17 cellular contexts compared by ENCODE assay signal in the genomic region with DNA sequence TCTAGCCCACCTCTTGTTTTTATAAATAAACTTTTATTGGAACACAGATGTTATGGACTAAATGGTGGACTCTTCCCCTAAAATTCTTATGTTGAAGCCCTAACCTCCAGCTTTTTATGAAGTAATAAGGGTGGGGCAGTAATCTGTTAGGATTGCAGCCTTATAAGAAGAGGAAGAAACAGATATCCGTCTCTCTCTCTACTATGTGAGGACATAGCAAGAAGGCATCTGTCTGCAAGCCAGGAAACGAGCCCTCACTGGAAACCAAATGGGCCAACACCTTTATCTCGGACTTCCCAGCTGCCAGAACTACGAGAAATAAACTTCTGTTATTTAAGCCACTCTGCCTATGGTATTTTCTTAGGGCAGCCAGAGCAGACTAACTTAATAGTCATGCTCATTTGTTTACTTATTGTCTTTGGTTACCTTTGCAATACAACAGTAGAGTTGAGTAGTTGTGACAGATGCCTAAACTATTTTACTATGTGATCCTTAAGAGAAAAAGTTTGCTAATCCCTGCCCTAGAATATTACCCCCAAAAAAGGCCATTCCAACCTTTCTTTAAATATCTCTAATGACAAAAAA.
"Had no signal": no experiment of that assay in that cellular context is flagged by ENCODE, and none has a peak within 500 bp of the region (broad histone marks: within the 10 kb centered on the region; RNA-seq: fewer than 3 reads in every experiment).

No MANE protein-coding gene starts in this region.

- H3K4me3 ChIP-seq: cardiac muscle cell, gastrocnemius medialis, prostate gland, sigmoid colon, stomach, thoracic aorta, vagina had no signal

- H3K9me3 Mint-ChIP-seq: activated naive CD8-positive, alpha-beta T cell treated with anti-CD3 and anti-CD28 coated beads, Interleukin-2, amount 10 ng/mL, durations not matched to agents 7 days and 5 days; activated T-cell treated with anti-CD3 and anti-CD28 coated beads, Interleukin-2, amount 50 U/mL, for 4 hours; natural killer cell treated with Interleukin-12 subunit alpha and Interleukin-12 subunit beta and Interleukin-15 and Interleukin-18, amount 100 ng/mL, for 72 hours had no signal

- H3K36me3 ChIP-seq: prostate gland, vagina had no signal

- H3K36me3 Mint-ChIP-seq: natural killer cell treated with Interleukin-12 subunit alpha and Interleukin-12 subunit beta and Interleukin-15 and Interleukin-18, amount 100 ng/mL, for 72 hours had no signal

- H3K27me3 Mint-ChIP-seq: activated naive CD8-positive, alpha-beta T cell treated with anti-CD3 and anti-CD28 coated beads, Interleukin-2, amount 10 ng/mL, durations not matched to agents 7 days and 5 days; natural killer cell treated with Interleukin-12 subunit alpha and Interleukin-12 subunit beta and Interleukin-15 and Interleukin-18, amount 100 ng/mL, for 72 hours had no signal

- H3K27me3 ChIP-seq: cardiac muscle cell, gastrocnemius medialis, sigmoid colon, stomach, vagina had no signal

- H3K4me3 Mint-ChIP-seq: activated naive CD8-positive, alpha-beta T cell treated with anti-CD3 and anti-CD28 coated beads, Interleukin-2, amount 10 ng/mL, durations not matched to agents 7 days and 5 days; activated T-cell treated with anti-CD3 and anti-CD28 coated beads, Interleukin-2, amount 50 U/mL, for 4 hours; natural killer cell treated with Interleukin-12 subunit alpha and Interleukin-12 subunit beta and Interleukin-15 and Interleukin-18, amount 100 ng/mL, for 72 hours had no signal

- H3K27ac ChIP-seq: cardiac muscle cell, gastrocnemius medialis, prostate gland, sigmoid colon, thoracic aorta, vagina had no signal

- H3K27ac Mint-ChIP-seq: activated naive CD8-positive, alpha-beta T cell treated with anti-CD3 and anti-CD28 coated beads, Interleukin-2, amount 10 ng/mL, durations not matched to agents 7 days and 5 days; natural killer cell treated with Interleukin-12 subunit alpha and Interleukin-12 subunit beta and Interleukin-15 and Interleukin-18, amount 100 ng/mL, for 72 hours had no signal

- H3K4me1 ChIP-seq: prostate gland, sigmoid colon, vagina had no signal

- DNase-seq: activated CD4-positive, alpha-beta T cell treated with anti-CD3 and anti-CD28 coated beads, Interleukin-2, amount 50 U/mL, for 4 hours; activated CD4-positive, CD25-positive, alpha-beta regulatory T cell treated with anti-CD3 and anti-CD28 coated beads, Interleukin-2, amount 50 U/mL, for 72 hours; activated gamma-delta T cell treated with Interleukin-2 at 50 U/mL for 16 hours; activated naive CD8-positive, alpha-beta T cell treated with anti-CD3 and anti-CD28 coated beads, Interleukin-2, amount 10 ng/mL, durations not matched to agents 7 days and 5 days; activated T-cell treated with anti-CD3 and anti-CD28 coated beads, Interleukin-2, amount 50 U/mL, for 4 hours; aorta; gastrocnemius medialis; kidney; occipital lobe; sigmoid colon; stomach; T-helper 2 cell had no signal

- H3K9me3 ChIP-seq: gastrocnemius medialis, prostate gland, sigmoid colon, stomach, thoracic aorta, vagina had no signal
